In genomic region chr3:149224736-149225594, GRCh38 we compare ENCODE assay signal across 1 cellular context.
TF ChIP-seq lines count a peak whose summit lies in the region.

No MANE protein-coding gene starts in this region.

TF ChIP-seq in HepG2, 621 proteins besides CTCF, POLR2A, EP300 and RAD21 (continued from another document and continues in another):
- TF ChIP-seq GTF3A (CRISPR knock-in tag; conservative IDR thresholded peaks at IDR 0.05) (no peak), FOXO1 (CRISPR knock-in tag; IDR thresholded peaks at IDR 0.05) (peak; percentile 91), HMGXB4 (CRISPR knock-in tag; IDR thresholded peaks at IDR 0.05; ENCODE audit: borderline replicate concordance in 1 of 2, low read depth in 1 of 2) (peak in 1 of 2 experiments; percentile 72; a peak in 2 of 4 replicates), ZNF83 (CRISPR knock-in tag; IDR thresholded peaks at IDR 0.05; ENCODE audit: borderline replicate concordance) (no peak), KLF6 (CRISPR knock-in tag; IDR thresholded peaks at IDR 0.05) (no peak), ZNF224 (CRISPR knock-in tag; IDR thresholded peaks at IDR 0.05) (no peak), SIN3B (IDR thresholded peaks at IDR 0.05; ENCODE audit: low read length) (no peak), TIGD3 (CRISPR knock-in tag; IDR thresholded peaks at IDR 0.05; ENCODE audit: borderline replicate concordance) (no peak), SALL1 (CRISPR knock-in tag; IDR thresholded peaks at IDR 0.05) (peak; percentile 97), MTERF4 (CRISPR knock-in tag; IDR thresholded peaks at IDR 0.05) (no peak), SIN3A (IDR thresholded peaks at IDR 0.05; ENCODE audit: borderline replicate concordance, low read depth, low read length) (peak; percentile 53; the same call in 1 of the 2 replicates), ZNF672 (CRISPR knock-in tag; IDR thresholded peaks at IDR 0.05) (no peak), ZBTB3 (CRISPR knock-in tag; IDR thresholded peaks at IDR 0.05; ENCODE audit: borderline replicate concordance, low read depth) (no peak), SKI (IDR thresholded peaks at IDR 0.05; ENCODE audit: partially characterized antibody) (no peak), FLYWCH1 (CRISPR knock-in tag; IDR thresholded peaks at IDR 0.05) (no peak), FOXJ3 (CRISPR knock-in tag; IDR thresholded peaks at IDR 0.05; ENCODE audit: borderline replicate concordance) (peak; percentile 89), ZNF629 (CRISPR knock-in tag; conservative IDR thresholded peaks at IDR 0.05) (peak; percentile 48; the same call in 1 of the 2 replicates), CREBL2 (CRISPR knock-in tag; IDR thresholded peaks at IDR 0.05; ENCODE audit: borderline replicate concordance) (no peak), HOXA9 (CRISPR knock-in tag; IDR thresholded peaks at IDR 0.05; ENCODE audit: borderline replicate concordance) (no peak), FOXM1 (CRISPR knock-in tag; IDR thresholded peaks at IDR 0.05) (no peak), TRIM24 (CRISPR knock-in tag; IDR thresholded peaks at IDR 0.05) (0 out of 2 replicates have a peak, but pooled peaks have one; percentile 49), NR2C2 (CRISPR knock-in tag; IDR thresholded peaks at IDR 0.05; ENCODE audit: borderline replicate concordance) (peak; percentile 64; the same call in 1 of the 2 replicates), SOX5 (CRISPR knock-in tag; IDR thresholded peaks at IDR 0.05; ENCODE audit: borderline replicate concordance) (peak; percentile 94), SRF (IDR thresholded peaks at IDR 0.05; ENCODE audit: low read depth, low read length) (peak; percentile 13; the same call in 1 of the 2 replicates), ZFP36L1 (CRISPR knock-in tag; IDR thresholded peaks at IDR 0.05) (no peak), ZNF276 (CRISPR knock-in tag; IDR thresholded peaks at IDR 0.05; ENCODE audit: low read depth) (no peak), PHF20 (CRISPR knock-in tag; IDR thresholded peaks at IDR 0.05) (no peak), HDAC2 (CRISPR knock-in tag; IDR thresholded peaks at IDR 0.05) (peak; percentile 95), ZNF34 (CRISPR knock-in tag; IDR thresholded peaks at IDR 0.05; ENCODE audit: borderline replicate concordance) (no peak; the same call in 1 of the 2 replicates), ZNF747 (CRISPR knock-in tag; IDR thresholded peaks at IDR 0.05; ENCODE audit: borderline replicate concordance) (peak; percentile 51; the same call in 1 of the 2 replicates), CENPBD1 (CRISPR knock-in tag; IDR thresholded peaks at IDR 0.05; ENCODE audit: borderline replicate concordance, low read depth) (no peak), ISL2 (CRISPR knock-in tag; IDR thresholded peaks at IDR 0.05) (peak; percentile 98), ZUFSP (CRISPR knock-in tag; IDR thresholded peaks at IDR 0.05; ENCODE audit: borderline replicate concordance) (no peak), ZFP82 (CRISPR knock-in tag; IDR thresholded peaks at IDR 0.05; ENCODE audit: borderline replicate concordance) (no peak), EED (CRISPR knock-in tag; IDR thresholded peaks at IDR 0.05) (no peak), ZNF615 (CRISPR knock-in tag; IDR thresholded peaks at IDR 0.05; ENCODE audit: borderline replicate concordance) (0 out of 2 replicates have a peak, but pooled peaks have one; percentile 41), ZHX1 (CRISPR knock-in tag; IDR thresholded peaks at IDR 0.05; ENCODE audit: low read depth) (no peak; the same call in 1 of the 2 replicates), EHMT2 (IDR thresholded peaks at IDR 0.05; ENCODE audit: borderline replicate concordance, low read depth, low read length) (0 out of 2 replicates have a peak, but pooled peaks have one; percentile 14), HOXA7 (CRISPR knock-in tag; IDR thresholded peaks at IDR 0.05) (no peak), U2AF2 (IDR thresholded peaks at IDR 0.05; ENCODE audit: low read depth, low read length) (no peak), HBP1 (CRISPR knock-in tag; IDR thresholded peaks at IDR 0.05; ENCODE audit: low read depth) (0 out of 2 replicates have a peak, but pooled peaks have one; percentile 56), FOXA1 (IDR thresholded peaks at IDR 0.05) (no peak), FOXA1 (CRISPR knock-in tag; IDR thresholded peaks at IDR 0.05) (0 out of 2 replicates have a peak, but pooled peaks have one; percentile 5), SOX6 (IDR thresholded peaks at IDR 0.05) (no peak), SOX6 (CRISPR knock-in tag; IDR thresholded peaks at IDR 0.05) (peak; percentile 95), ZNF687 (CRISPR knock-in tag; IDR thresholded peaks at IDR 0.05) (no peak), NFKB2 (CRISPR knock-in tag; IDR thresholded peaks at IDR 0.05; ENCODE audit: borderline replicate concordance) (no peak), CAMTA2 (CRISPR knock-in tag; IDR thresholded peaks at IDR 0.05; ENCODE audit: borderline replicate concordance) (no peak)
